1 cellular context compared by ENCODE assay signal in genomic region chr3:120274739-120275167, GRCh38.
TF ChIP-seq lines count a peak whose summit lies in the region.

No MANE protein-coding gene starts in this region.

TF ChIP-seq in HepG2, 621 proteins besides CTCF, POLR2A, EP300 and RAD21 (continued from another document):
- TF ChIP-seq MXD4 (CRISPR knock-in tag; IDR thresholded peaks at IDR 0.05) (peak; percentile 65; the same call in 1 of the 2 replicates), ZNF703 (CRISPR knock-in tag; IDR thresholded peaks at IDR 0.05; ENCODE audit: borderline replicate concordance) (no peak), MED1 (CRISPR knock-in tag; IDR thresholded peaks at IDR 0.05) (peak; percentile 75), ZNF44 (CRISPR knock-in tag; IDR thresholded peaks at IDR 0.05) (no peak), FOXA3 (CRISPR knock-in tag; IDR thresholded peaks at IDR 0.05) (peak; percentile 91), ZBTB40 (IDR thresholded peaks at IDR 0.05) (no peak), ZBTB40 (CRISPR knock-in tag; IDR thresholded peaks at IDR 0.05) (peak; percentile 48; the same call in 1 of the 2 replicates), MYC (CRISPR knock-in tag; IDR thresholded peaks at IDR 0.05; ENCODE audit: borderline replicate concordance) (peak; percentile 64; the same call in 1 of the 2 replicates), KDM3A (CRISPR knock-in tag; IDR thresholded peaks at IDR 0.05; ENCODE audit: low read depth) (no peak), TCF7 (IDR thresholded peaks at IDR 0.05; ENCODE audit: low read depth) (peak; percentile 74), MZF1 (CRISPR knock-in tag; IDR thresholded peaks at IDR 0.05; ENCODE audit: borderline replicate concordance) (no peak), ASH2L (IDR thresholded peaks at IDR 0.05; ENCODE audit: insufficient read length, low read depth, low read length) (no peak), ZNF382 (CRISPR knock-in tag; IDR thresholded peaks at IDR 0.05; ENCODE audit: borderline replicate concordance) (no peak), SOX5 (CRISPR knock-in tag; IDR thresholded peaks at IDR 0.05; ENCODE audit: borderline replicate concordance) (peak; percentile 99), ZNF724P (CRISPR knock-in tag; IDR thresholded peaks at IDR 0.05; ENCODE audit: borderline replicate concordance) (no peak), ZNF574 (CRISPR knock-in tag; IDR thresholded peaks at IDR 0.05) (peak; percentile 63), ZNF670 (CRISPR knock-in tag; IDR thresholded peaks at IDR 0.05; ENCODE audit: borderline replicate concordance) (no peak), ZNF878 (CRISPR knock-in tag; IDR thresholded peaks at IDR 0.05) (peak; percentile 84), ZNF773 (CRISPR knock-in tag; IDR thresholded peaks at IDR 0.05; ENCODE audit: borderline replicate concordance) (no peak), NONO (IDR thresholded peaks at IDR 0.05) (no peak), NONO (CRISPR knock-in tag; conservative IDR thresholded peaks at IDR 0.05) (0 out of 2 replicates have a peak, but pooled peaks have one; percentile 26), SATB2 (CRISPR knock-in tag; IDR thresholded peaks at IDR 0.05) (0 out of 2 replicates have a peak, but pooled peaks have one; percentile 45), MAZ (IDR thresholded peaks at IDR 0.05; ENCODE audit: borderline replicate concordance, low read depth, low read length) (no peak), MAZ (CRISPR knock-in tag; IDR thresholded peaks at IDR 0.05; ENCODE audit: low read depth) (no peak), ZNF784 (CRISPR knock-in tag; IDR thresholded peaks at IDR 0.05; ENCODE audit: borderline replicate concordance) (no peak)
TF ChIP-seq in HepG2: peak in this region for 162.
